8 cellular contexts compared by ENCODE assay signal in the genomic region with DNA sequence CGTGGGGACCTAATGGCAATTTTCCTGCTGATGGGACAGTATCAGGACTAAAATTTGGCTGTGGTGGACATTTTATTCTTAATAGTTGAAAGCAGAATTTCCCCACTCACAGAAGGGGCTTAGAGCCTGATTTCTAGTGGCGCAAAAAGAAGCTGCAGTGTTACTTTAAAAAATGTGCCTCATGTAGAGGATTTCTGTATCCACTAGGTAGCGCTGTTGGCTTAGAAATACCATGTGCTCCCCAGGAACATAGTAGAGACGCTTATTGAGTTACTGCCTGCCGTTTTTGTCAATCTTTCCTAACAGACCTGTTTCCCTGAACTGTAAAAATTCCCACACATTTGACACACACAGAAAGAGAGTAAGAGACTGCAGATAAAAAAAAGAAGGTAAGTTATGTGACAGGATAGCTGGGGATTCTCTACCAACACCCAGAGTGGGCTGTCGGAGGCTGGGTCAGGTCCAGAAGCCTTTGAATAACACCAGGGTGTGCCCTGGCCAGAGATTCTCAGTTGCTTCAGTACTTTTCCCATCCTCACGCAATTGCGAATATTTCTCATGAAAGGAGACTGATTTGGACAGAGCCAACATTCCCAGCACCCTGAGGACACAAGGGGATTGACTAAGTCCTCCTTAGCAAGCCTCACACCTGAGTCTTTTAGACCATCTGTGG.
DNase-seq lines count a peak whose midpoint lies in the region; ATAC-seq and TF ChIP-seq lines count a peak whose summit lies in the region.

No MANE protein-coding gene starts in this region.

- no peaks in the 10 kb centered on the region for H3K36me3 Mint-ChIP-seq in Caco-2 (ENCODE audit: insufficient read depth, unreplicated experiment)

- H4K20me1 ChIP-seq in OCI-LY1 (ENCODE audit: insufficient read depth, low read length): no peaks in the 10 kb centered on the region

- H3K4me1 Mint-ChIP-seq in Caco-2 (ENCODE audit: low read depth, unreplicated experiment): no peaks in the 10 kb centered on the region

- no peaks in the 10 kb centered on the region for H3K4me1 ChIP-seq in Caco-2
- H3K4me1 ChIP-seq in OCI-LY1 (ENCODE audit: insufficient read depth, low read length, severe bottlenecking): no peaks in the 10 kb centered on the region
- H3K4me1 ChIP-seq in body of pancreas: no peaks in the 10 kb centered on the region
- no peaks in the 10 kb centered on the region for H3K4me1 ChIP-seq in iPS DF 6.9 (ENCODE audit: control insufficient read depth, insufficient read depth, low read length)

- no peak for TF ChIP-seq POLR2A in body of pancreas (IDR thresholded peaks at IDR 0.05)

- no TSS peak for BruUV-seq in Caco-2 (replicated peaks; lab: Mats Ljungman, UMichigan)

- POLR2A ChIA-PET in Caco-2 (lab: Charles Lee): no interaction called here

- no peaks in the 10 kb centered on the region for H3F3A ChIP-seq in OCI-LY1 (ENCODE audit: insufficient read depth, low read length)

- H3K27me3 Mint-ChIP-seq in Caco-2 (ENCODE audit: insufficient read depth, unreplicated experiment): no peaks in the 10 kb centered on the region

- H3K27ac ChIP-seq in OCI-LY1 (ENCODE audit: low read depth, low read length, poor library complexity, severe bottlenecking) (no peak overlapping the region), body of pancreas (no peak overlapping the region), iPS DF 6.9 (ENCODE audit: low read length) (no peak overlapping the region)

- H3K9me3 ChIP-seq in Caco-2 (no peaks in the 10 kb centered on the region), OCI-LY1 (ENCODE audit: low read length) (no peaks in the 10 kb centered on the region), body of pancreas (no peaks in the 10 kb centered on the region), iPS DF 6.9 (ENCODE audit: control insufficient read depth, insufficient read depth, low read length) (no peaks in the 10 kb centered on the region)

- H3K9me2 ChIP-seq in OCI-LY1 (ENCODE audit: low read depth, low read length): no peaks in the 10 kb centered on the region

- DNase-seq in Caco-2: peak; percentile 32 to 49
- DNase-seq in Jurkat, Clone E6-1 (ENCODE audit: low read depth, low spot score): peak; percentile 54
- peak; percentile 24 to 46 (median 28) for DNase-seq in body of pancreas
- peak; percentile 1 for DNase-seq in iPS DF 6.9 (ENCODE audit: low read depth, low spot score)
- peak; percentile 38 for DNase-seq in stimulated activated CD4-positive, alpha-beta T cell treated with anti-CD3 and anti-CD28 coated beads, Interleukin-4, amount 100 ng/mL, for 24 hours

- no peak overlapping the region for H3K4me2 ChIP-seq in OCI-LY1 (ENCODE audit: low read length)

- H3K4me3 Mint-ChIP-seq in Caco-2 (ENCODE audit: unreplicated experiment): no peak overlapping the region

- no peaks in the 10 kb centered on the region for H3K36me3 ChIP-seq in Caco-2 (ENCODE audit: control insufficient read depth, insufficient read depth, low read length)
- H3K36me3 ChIP-seq in OCI-LY1 (ENCODE audit: insufficient read depth, low read length): no peaks in the 10 kb centered on the region
- H3K36me3 ChIP-seq in body of pancreas (replicated peaks in 1 of 2; ENCODE audit: insufficient read depth in 1 of 2, low read depth in 2 of 2): no peaks in the 10 kb centered on the region
- H3K36me3 ChIP-seq in iPS DF 6.9 (ENCODE audit: control insufficient read depth, insufficient read depth, low read length): no peaks in the 10 kb centered on the region

- H2AFZ ChIP-seq in OCI-LY1 (ENCODE audit: low read length): no peak overlapping the region

- no peak overlapping the region for H3K9ac ChIP-seq in OCI-LY1 (ENCODE audit: low read length)

- TF ChIP-seq CTCF in Caco-2 (IDR thresholded peaks at IDR 0.05; ENCODE audit: insufficient read depth in 1 of 2, low read depth in 1 of 2, low read length in 1 of 2, severe bottlenecking in 1 of 2, unreplicated experiment in 1 of 2): peak; percentile 46 to 51
- TF ChIP-seq CTCF in OCI-LY1 (IDR thresholded peaks at IDR 0.05; ENCODE audit: low read length): peak; percentile 57
- peak; percentile 36 to 87 (median 75) for TF ChIP-seq CTCF in body of pancreas (IDR thresholded peaks at IDR 0.05)

- ATAC-seq in GM19035 (IDR thresholded peaks at IDR 0.05; ENCODE audit: unreplicated experiment) (peak; percentile 87), body of pancreas (peak; percentile 79), HG02763 (IDR thresholded peaks at IDR 0.05; ENCODE audit: unreplicated experiment) (no peak)

- H3K4me3 ChIP-seq in Caco-2 (ENCODE audit: low read depth, low read length) (no peak overlapping the region), OCI-LY1 (ENCODE audit: low read depth, low read length, poor library complexity, severe bottlenecking) (no peak overlapping the region), body of pancreas (no peak overlapping the region), iPS DF 6.9 (ENCODE audit: low read length) (no peak overlapping the region)
- H3K4me3 ChIP-seq in Jurkat, Clone E6-1 (ENCODE audit: low read length): no peak overlapping the region

- WGBS in body of pancreas, 2 donors: 10 to 16% methylated on average over 8 of the region's 8 CpGs
- WGBS in iPS DF 6.9 (ENCODE audit: insufficient coverage, insufficient read length): no CpG with 5 or more reads among the region's 8 CpGs

- intact Hi-C loops in Caco-2 (cut with micrococcal nuclease; ENCODE audit: unreplicated experiment): loop anchor here (1.0 kb wide), 3 partner anchors 97 to 204 kb away; no protein-coding TSS in a partner anchor
- intact Hi-C loops in body of pancreas (cut with DNase I): loop anchor here (5.0 kb wide), 1 partner anchor 100 kb away; no protein-coding TSS in a partner anchor

- H3K27me3 ChIP-seq in Caco-2 (replicated peaks; ENCODE audit: control insufficient read depth, insufficient read depth, low read length): no peaks in the 10 kb centered on the region
- no peaks in the 10 kb centered on the region for H3K27me3 ChIP-seq in OCI-LY1 (ENCODE audit: insufficient read depth, low read length)
- no peaks in the 10 kb centered on the region for H3K27me3 ChIP-seq in body of pancreas
- no peaks in the 10 kb centered on the region for H3K27me3 ChIP-seq in iPS DF 6.9 (ENCODE audit: control insufficient read depth, insufficient read depth, low read length)

- no peaks in the 10 kb centered on the region for H3K79me2 ChIP-seq in OCI-LY1 (ENCODE audit: insufficient read depth, low read length)

- no peaks in the 10 kb centered on the region for H3K9me3 Mint-ChIP-seq in Caco-2 (ENCODE audit: unreplicated experiment)

- CTCF ChIA-PET in Caco-2 (lab: Charles Lee): interaction anchor here (0.9 kb wide), 1 partner anchor 97 kb away, joined by 3 read pairs; no protein-coding TSS in a partner anchor

- no peak overlapping the region for H3K27ac Mint-ChIP-seq in Caco-2 (ENCODE audit: unreplicated experiment)

Comparison
In these comparisons a context has a peak if more than half of its experiments do, and no peak if none do; other contexts are left out.
1. DNase-seq: peak in every context shown above with its lines; median percentile 54 in Jurkat, Clone E6-1; 40 in Caco-2; 38 in stimulated activated CD4-positive, alpha-beta T cell treated with anti-CD3 and anti-CD28 coated beads, Interleukin-4, amount 100 ng/mL, for 24 hours; 28 in body of pancreas; 1 in iPS DF 6.9.